37 cellular contexts compared by ENCODE assay signal in genomic region chr16:77491091-77491490, GRCh38. TPM values are rescaled to one million over a fixed set of nuclear protein-coding genes. Genes with fewer than 3 reads are reported as not detected.
"Had no signal": no experiment of that assay in that cellular context is flagged by ENCODE, and none has a peak within 500 bp of the region (broad histone marks: within the 10 kb centered on the region; RNA-seq: fewer than 3 reads in every experiment).

No MANE protein-coding gene starts in this region.

- H3K27me3 ChIP-seq: adrenal gland, ascending aorta, body of pancreas, brain microvascular endothelial cell, breast epithelium, cardiac muscle cell had no signal

- H3K9me3 ChIP-seq: adrenal gland, ascending aorta, body of pancreas, breast epithelium had no signal

- ATAC-seq: activated naive CD4-positive, alpha-beta T cell treated with anti-CD3 and anti-CD28 coated beads, Interleukin-2, amount 50 U/mL, for 72 hours; activated naive CD8-positive, alpha-beta T cell treated with anti-CD3 and anti-CD28 coated beads, Interleukin-2, amount 50 U/mL, for 24 hours; activated T-cell treated with anti-CD3 and anti-CD28 coated beads, Interleukin-2, amount 50 U/mL, for 4 hours; activated T-cell treated with anti-CD3 and anti-CD28 coated beads, Interleukin-2, amount 50 U/mL, for 72 hours; activated T-helper 17 cell treated with anti-CD3 and anti-CD28 coated beads, Interleukin-2, amount 50 U/mL, for 72 hours; body of pancreas had no signal

- H3K27ac ChIP-seq: adrenal gland, ascending aorta, body of pancreas, brain microvascular endothelial cell, breast epithelium, cardiac muscle cell had no signal

- H3K4me1 ChIP-seq: adrenal gland, ascending aorta, body of pancreas, breast epithelium had no signal

- DNase-seq: activated effector memory CD4-positive, alpha-beta T cell treated with anti-CD3 and anti-CD28 coated beads, Interleukin-2, amount 50 U/mL, for 16 hours; activated effector memory CD4-positive, alpha-beta T cell treated with Interleukin-2 at 50 U/mL for 16 hours; activated gamma-delta T cell; activated gamma-delta T cell treated with Interleukin-2 at 50 U/mL for 16 hours; activated naive CD4-positive, alpha-beta T cell; activated naive CD4-positive, alpha-beta T cell treated with anti-CD3 and anti-CD28 coated beads for 36 hours; activated naive CD4-positive, alpha-beta T cell treated with anti-CD3 and anti-CD28 coated beads, Interleukin-2, amount 10 ng/mL, durations not matched to agents 7 days and 5 days; activated naive CD4-positive, alpha-beta T cell treated with anti-CD3 and anti-CD28 coated beads, Interleukin-2, amount 50 U/mL, for 16 hours; activated naive CD4-positive, alpha-beta T cell treated with Interleukin-2 at 50 U/mL for 16 hours; activated naive CD8-positive, alpha-beta T cell treated with anti-CD3 and anti-CD28 coated beads for 36 hours; activated naive CD8-positive, alpha-beta T cell treated with anti-CD3 and anti-CD28 coated beads, Interleukin-2, amount 10 ng/mL, durations not matched to agents 7 days and 5 days; activated naive CD8-positive, alpha-beta T cell treated with anti-CD3 and anti-CD28 coated beads, Interleukin-2, amount 50 U/mL, for 24 hours; activated T-cell treated with anti-CD3 and anti-CD28 coated beads, Interleukin-2, amount 50 U/mL, for 1 hour; activated T-cell treated with anti-CD3 and anti-CD28 coated beads, Interleukin-2, amount 50 U/mL, for 24 hours; activated T-cell treated with anti-CD3 and anti-CD28 coated beads, Interleukin-2, amount 50 U/mL, for 4 hours; activated T-cell treated with anti-CD3 and anti-CD28 coated beads, Interleukin-2, amount 50 U/mL, for 48 hours; activated T-cell treated with anti-CD3 and anti-CD28 coated beads, Interleukin-2, amount 50 U/mL, for 72 hours; adrenal gland; amniotic stem cell; amygdala; anterior cingulate cortex; aorta; body of pancreas; brain microvascular endothelial cell; caudate nucleus; central memory CD4-positive, alpha-beta T cell; cerebellar nuclear complex had no signal

- H3K36me3 ChIP-seq: adrenal gland, ascending aorta, brain microvascular endothelial cell, breast epithelium, cardiac muscle cell had no signal

- H3K4me3 ChIP-seq: adrenal gland, ascending aorta, body of pancreas, breast epithelium, cardiac muscle cell had no signal

- FAIRE-seq: astrocyte, bronchial epithelial cell had no signal

RNA-seq across cellular contexts. Expression of gene ADAMTS18, which starts 56.3 kb away (rescaled TPM):
- total RNA-seq: activated naive CD4-positive, alpha-beta T cell treated with anti-CD3 and anti-CD28 coated beads for 36 hours; activated naive CD4-positive, alpha-beta T cell treated with anti-CD3 and anti-CD28 coated beads, Interleukin-2, amount 50 U/mL, for 72 hours; activated naive CD8-positive, alpha-beta T cell treated with anti-CD3 and anti-CD28 coated beads for 36 hours; activated naive CD8-positive, alpha-beta T cell treated with anti-CD3 and anti-CD28 coated beads, Interleukin-2, amount 10 ng/mL, durations not matched to agents 7 days and 5 days; activated T-cell treated with anti-CD3 and anti-CD28 coated beads, Interleukin-2, amount 50 U/mL, for 4 hours; activated T-cell treated with anti-CD3 and anti-CD28 coated beads, Interleukin-2, amount 50 U/mL, for 72 hours; activated T-helper 17 cell treated with anti-CD3 and anti-CD28 coated beads, Interleukin-2, amount 50 U/mL, for 72 hours; activated T-helper 2 cell treated with anti-CD3 and anti-CD28 coated beads, Interferon-gamma antibody, Interleukin-2, Interleukin-4, amounts not matched to agents 10 μg/mL and 5 μg/mL and 100 μg/mL, durations not matched to agents 14 hours and 24 hours and 36 hours; ascending aorta; bronchial epithelial cell; cardiac septum; chondrocyte had no signal
- polyA plus RNA-seq: cardiac muscle cell had no signal
